ENCODE assay signal across 25 cellular contexts in the genomic region with DNA sequence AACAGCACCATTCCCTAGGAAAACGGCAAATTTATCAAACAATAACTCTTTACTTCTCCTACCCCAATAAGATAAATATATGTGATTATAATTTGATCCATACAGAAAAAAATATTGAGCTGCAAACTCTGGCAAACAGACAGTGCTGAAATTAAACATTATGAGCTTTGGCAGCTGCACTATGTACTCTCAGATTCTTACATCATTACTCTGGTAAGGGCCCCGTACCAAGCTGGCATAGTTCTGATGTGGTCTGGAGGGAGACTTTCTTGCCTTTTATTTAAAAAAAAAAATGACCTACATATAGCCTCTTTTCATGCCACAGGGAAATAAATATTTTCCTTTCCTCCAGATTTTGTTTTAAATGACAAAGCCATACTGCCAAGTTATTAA.
DNase-seq lines count a peak whose midpoint lies in the region; ATAC-seq, FAIRE-seq and TF ChIP-seq lines count a peak whose summit lies in the region.
"Had no signal": no experiment of that assay in that cellular context is flagged by ENCODE, and none has a peak within 500 bp of the region (broad histone marks: within the 10 kb centered on the region; RNA-seq: fewer than 3 reads in every experiment).

No MANE protein-coding gene starts in this region.

- intact Hi-C loops in gastrocnemius medialis (cut with DNase I; ENCODE audit: low total_unique reads), result no loop called here

- peak; percentile 90 for ATAC-seq in left lobe of liver
- peak; percentile 68 to 69 for ATAC-seq in gastrocnemius medialis
- ATAC-seq in HG02588 (IDR thresholded peaks at IDR 0.05; ENCODE audit: unreplicated experiment), result no peak
- ATAC-seq in upper lobe of left lung (ENCODE audit: low FRiP score in 2 of 2), result no peak
- ATAC-seq: foreskin keratinocyte, PC-3 had no signal

- DNase-seq in Ammon's horn (ENCODE audit: low spot score), result peak; percentile 25
- peak; percentile 61 for DNase-seq in astrocyte of the hippocampus (ENCODE audit: low read depth, low spot score)
- no peak for DNase-seq in left lobe of liver (ENCODE audit: low spot score)
- no peak for DNase-seq in gastrocnemius medialis
- DNase-seq in D721Med (ENCODE audit: insufficient read length, low spot score), result no peak
- DNase-seq in upper lobe of left lung, result no peak
- no peak for DNase-seq in activated CD4-positive, CD25-positive, alpha-beta regulatory T cell (lab: John Stamatoyannopoulos, UW)
- DNase-seq: ACHN; activated CD4-positive, alpha-beta memory T cell treated with anti-CD3 and anti-CD28 coated beads for 36 hours; activated naive CD4-positive, alpha-beta T cell treated with Interleukin-2 at 50 U/mL for 16 hours; colonic mucosa; foreskin keratinocyte; GF-D8; MM.1S; NCI-H1436 treated with DMSO at 0.1 percent for 48 hours; NCI-H774; PC-3; SHP77 treated with DMSO at 0.1 percent for 48 hours; stimulated activated CD4-positive, alpha-beta T cell treated with anti-CD3 and anti-CD28 coated beads, Interleukin-2, amount 100 ng/mL, for 24 hours; WERI-Rb-1 had no signal

- H3K9me3 ChIP-seq in gastrocnemius medialis (no peaks in the 10 kb centered on the region), upper lobe of left lung (no peaks in the 10 kb centered on the region)
- H3K9me3 ChIP-seq: ascending aorta, colonic mucosa, vagina had no signal

- H3K36me3 ChIP-seq in gastrocnemius medialis (no peaks in the 10 kb centered on the region), upper lobe of left lung (no peaks in the 10 kb centered on the region)
- H3K36me3 ChIP-seq: ascending aorta, colonic mucosa, vagina had no signal

- in situ Hi-C loops in gastrocnemius medialis (cut with MboI; ENCODE audit: low sequenced_read_pairs in 4 of 4), result no loop called here

- H3K4me1 ChIP-seq in gastrocnemius medialis (peaks cover 16 to 21% of the 10 kb centered on the region in 2 donors), upper lobe of left lung (peaks cover 0 to 10% (median 6%) of the 10 kb centered on the region in 4 donors)
- H3K4me1 ChIP-seq: colonic mucosa, vagina had no signal

- H3K27me3 ChIP-seq in gastrocnemius medialis, result no peaks in the 10 kb centered on the region
- H3K27me3 ChIP-seq in upper lobe of left lung, result no peaks in the 10 kb centered on the region
- H3K27me3 ChIP-seq: ascending aorta, colonic mucosa, foreskin keratinocyte, vagina had no signal

- no peak for TF ChIP-seq EP300 in upper lobe of left lung (IDR thresholded peaks at IDR 0.05)

- H3K4me3 ChIP-seq in gastrocnemius medialis, result no peak overlapping the region
- H3K4me3 ChIP-seq in upper lobe of left lung, result no peak overlapping the region
- H3K4me3 ChIP-seq: colonic mucosa, GM12878, vagina had no signal

- TF ChIP-seq POLR2A in gastrocnemius medialis (IDR thresholded peaks at IDR 0.05) (no peak), upper lobe of left lung (IDR thresholded peaks at IDR 0.05) (no peak)

- H3K27ac ChIP-seq in gastrocnemius medialis (no peak overlapping the region), upper lobe of left lung (no peak overlapping the region)
- H3K27ac ChIP-seq: colonic mucosa, foreskin keratinocyte, vagina, WERI-Rb-1 had no signal

- no peak for TF ChIP-seq CTCF in gastrocnemius medialis (IDR thresholded peaks at IDR 0.05 in 4 of 5, conservative IDR thresholded peaks at IDR 0.05 in 1 of 5)
- no peak for TF ChIP-seq CTCF in D721Med (IDR thresholded peaks at IDR 0.05; ENCODE audit: insufficient read depth, missing control alignments)
- TF ChIP-seq CTCF in upper lobe of left lung (IDR thresholded peaks at IDR 0.05), result no peak

- 57 to 60% methylated on average over 2 of the region's 2 CpGs for WGBS in upper lobe of left lung, 2 donors

- FAIRE-seq in D721Med (lab: Jason Lieb, UNC), result no peak
- FAIRE-seq: GM12878, GM19239 had no signal

Comparison
In these comparisons a context has a peak if more than half of its experiments do, and no peak if none do; other contexts are left out.
1. DNase-seq: peak in Ammon's horn (single experiment) and astrocyte of the hippocampus (single experiment); none in left lobe of liver (single experiment), gastrocnemius medialis (0 of 2), D721Med (single experiment), upper lobe of left lung (0 of 2) and activated CD4-positive, CD25-positive, alpha-beta regulatory T cell (0 of 4).
2. ATAC-seq: peak in left lobe of liver (single experiment) and gastrocnemius medialis (2 of 2); none in HG02588 (single experiment) and upper lobe of left lung (0 of 2).